14 cellular contexts compared by ENCODE assay signal in genomic region chr19:33902802-33903488, GRCh38.
"Had no signal": no experiment of that assay in that cellular context is flagged by ENCODE, and none has a peak within 500 bp of the region (broad histone marks: within the 10 kb centered on the region; RNA-seq: fewer than 3 reads in every experiment).

No MANE protein-coding gene starts in this region.

- H3K4me3 Mint-ChIP-seq: activated naive CD8-positive, alpha-beta T cell treated with anti-CD3 and anti-CD28 coated beads for 36 hours; neural crest cell; stimulated activated naive CD8-positive, alpha-beta T cell treated with anti-CD3 and anti-CD28 coated beads, Interleukin-15, Interleukin-2, amounts not matched to agents 100 ng/mL and 50 ng/mL, for 24 hours had no signal

- DNase-seq: activated CD4-positive, alpha-beta T cell treated with anti-CD3 and anti-CD28 coated beads for 1 hour; activated CD4-positive, alpha-beta T cell treated with anti-CD3 and anti-CD28 coated beads, Interleukin-2, amount 50 U/mL, for 48 hours; activated gamma-delta T cell treated with Interleukin-2 at 50 U/mL for 16 hours; activated naive CD8-positive, alpha-beta T cell treated with anti-CD3 and anti-CD28 coated beads for 36 hours; activated T-cell treated with anti-CD3 and anti-CD28 coated beads, Interleukin-2, amount 50 U/mL, for 48 hours; dorsolateral prefrontal cortex; gastrocnemius medialis; heart right ventricle; left ventricle myocardium superior; stimulated activated CD4-positive, alpha-beta T cell treated with anti-CD3 and anti-CD28 coated beads, Interleukin-15, amount 100 ng/mL, for 24 hours; stimulated activated CD4-positive, alpha-beta T cell treated with anti-CD3 and anti-CD28 coated beads, Interleukin-4, amount 100 ng/mL, for 24 hours; upper lobe of left lung had no signal

- H3K27ac Mint-ChIP-seq: activated naive CD8-positive, alpha-beta T cell treated with anti-CD3 and anti-CD28 coated beads for 36 hours; stimulated activated naive CD8-positive, alpha-beta T cell treated with anti-CD3 and anti-CD28 coated beads, Interleukin-15, Interleukin-2, amounts not matched to agents 100 ng/mL and 50 ng/mL, for 24 hours had no signal

- ATAC-seq: gastrocnemius medialis, heart right ventricle, left ventricle myocardium superior had no signal
